4 cellular contexts compared by ENCODE assay signal in the genomic region with DNA sequence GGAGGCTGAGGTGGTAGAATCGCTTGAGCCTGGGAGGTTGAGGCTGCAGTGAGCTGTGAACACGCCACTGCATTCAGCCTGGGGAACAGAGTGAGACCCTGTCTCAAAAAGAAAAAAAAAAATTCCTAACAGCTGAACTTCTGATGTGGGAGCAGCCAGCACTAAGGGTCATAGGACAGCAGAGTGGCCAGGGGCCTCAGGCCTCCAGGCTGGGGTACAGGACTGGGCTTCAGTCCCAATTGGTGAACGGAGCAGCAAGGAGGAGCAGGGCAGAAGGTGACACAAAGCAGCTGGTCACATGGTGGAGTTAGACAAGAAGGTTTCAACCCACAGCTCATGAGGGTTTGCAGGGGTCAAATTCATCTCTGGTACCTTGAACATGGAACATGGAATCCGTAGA. TPM values are rescaled to one million over a fixed set of nuclear protein-coding genes. Genes with fewer than 3 reads are reported as not detected.
"Had no signal": no experiment of that assay in that cellular context is flagged by ENCODE, and none has a peak within 500 bp of the region (broad histone marks: within the 10 kb centered on the region; RNA-seq: fewer than 3 reads in every experiment).

No MANE protein-coding gene starts in this region.

- ATAC-seq: GM12878 had no signal

- DNase-seq: GDM1, GF-D8 had no signal

RNA-seq across cellular contexts. Expression of a gene that starts 40.8 kb away (rescaled TPM):
- total RNA-seq: G401 had no signal
